ENCODE assay signal across 24 cellular contexts in the genomic region with DNA sequence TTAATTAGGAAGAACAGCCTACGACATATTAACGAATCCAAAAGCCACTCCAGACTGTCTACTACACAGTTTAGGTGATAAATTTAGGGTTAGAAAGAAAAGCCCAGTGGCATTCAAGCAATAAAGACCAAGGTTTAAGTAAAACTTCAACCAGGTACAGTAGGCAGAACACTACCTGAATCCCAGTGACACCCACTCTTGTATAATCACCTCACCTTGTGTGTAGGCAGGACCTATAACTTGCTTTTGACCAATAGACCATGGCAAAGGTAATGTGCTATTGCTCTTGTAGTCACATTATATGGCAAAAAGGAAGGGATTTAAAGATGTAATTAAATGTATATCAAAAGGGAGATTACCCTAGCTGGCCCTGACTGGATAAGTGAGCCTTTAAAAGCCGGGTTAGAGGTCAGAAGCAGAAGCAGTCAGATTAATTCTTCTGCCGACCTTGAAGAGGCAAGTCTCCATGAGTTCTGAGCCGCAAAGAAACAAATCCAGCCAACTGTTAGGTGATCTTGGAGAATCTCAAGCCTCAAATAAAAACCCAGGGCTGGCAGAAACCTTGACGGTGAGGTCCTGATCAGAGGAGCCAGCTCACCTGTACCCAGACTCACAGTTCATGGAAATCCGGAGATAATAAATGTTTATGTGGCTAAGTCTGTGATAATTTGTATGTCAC. TPM values are rescaled to one million over a fixed set of nuclear protein-coding genes. Genes with fewer than 3 reads are reported as not detected.
DNase-seq lines count a peak whose midpoint lies in the region; FAIRE-seq and TF ChIP-seq lines count a peak whose summit lies in the region.
"Had no signal": no experiment of that assay in that cellular context is flagged by ENCODE, and none has a peak within 500 bp of the region (broad histone marks: within the 10 kb centered on the region; RNA-seq: fewer than 3 reads in every experiment).

No MANE protein-coding gene starts in this region.

- no peaks in the 10 kb centered on the region for H3K27me3 ChIP-seq in WERI-Rb-1 (ENCODE audit: insufficient read depth, low read depth, severe bottlenecking)
- H3K27me3 ChIP-seq in H7 (ENCODE audit: control insufficient read depth, insufficient read depth, low read length) = no peaks in the 10 kb centered on the region
- H3K27me3 ChIP-seq in SJCRH30 = no peaks in the 10 kb centered on the region
- H3K27me3 ChIP-seq: BE2C; BLaER1 treated with 17β-estradiol and CSF1 and Interleukin-3, amounts not matched to agents 10 nM and 100 nM had no signal

- H3K27ac ChIP-seq in WERI-Rb-1 (peak overlapping the region; percentile 40), SJCRH30 (no peak overlapping the region)
- H3K27ac ChIP-seq: A549; BLaER1 treated with 17β-estradiol and CSF1 and Interleukin-3, amounts not matched to agents 10 nM and 100 nM; GM23248 had no signal

- H3K9me3 ChIP-seq in WERI-Rb-1 (ENCODE audit: severe bottlenecking) = no peaks in the 10 kb centered on the region
- H3K9me3 ChIP-seq in SJCRH30 (replicated peaks) = no peaks in the 10 kb centered on the region
- H3K9me3 ChIP-seq: A549; BE2C; BLaER1 treated with 17β-estradiol and CSF1 and Interleukin-3, amounts not matched to agents 10 nM and 100 nM; HAP-1 had no signal

- H3K9me3 Mint-ChIP-seq in progenitor cell of endocrine pancreas (ENCODE audit: low read depth) = no peaks in the 10 kb centered on the region
- H3K9me3 Mint-ChIP-seq: CD14-positive monocyte had no signal

- FAIRE-seq in D721Med (lab: Jason Lieb, UNC) = peak; percentile 46
- FAIRE-seq: A549, GM12892, GM19239 had no signal

- no peaks in the 10 kb centered on the region for H3K36me3 Mint-ChIP-seq in progenitor cell of endocrine pancreas (ENCODE audit: insufficient read depth)
- H3K36me3 Mint-ChIP-seq: CD14-positive monocyte; CD8-positive, alpha-beta memory T cell had no signal

- H3K4me3 ChIP-seq in WERI-Rb-1 (ENCODE audit: low read depth, low read length) (no peak overlapping the region), H7 (ENCODE audit: insufficient read depth, low read depth, low read length) (no peak overlapping the region), SJCRH30 (no peak overlapping the region)
- H3K4me3 ChIP-seq: A549; BLaER1 treated with 17β-estradiol and CSF1 and Interleukin-3, amounts not matched to agents 10 nM and 100 nM; GM23248; HAP-1 had no signal

- H3K27me3 Mint-ChIP-seq in progenitor cell of endocrine pancreas = no peaks in the 10 kb centered on the region
- H3K27me3 Mint-ChIP-seq: CD4-positive, alpha-beta T cell; CD8-positive, alpha-beta memory T cell had no signal

- DNase-seq in D721Med (ENCODE audit: insufficient read length, low spot score) (no peak), NCI-H69 (lab: John Stamatoyannopoulos, UW) (peak; percentile 42), WERI-Rb-1 (peak; percentile 54), progenitor cell of endocrine pancreas (ENCODE audit: low spot score, unreplicated experiment) (no peak), GM10266 (ENCODE audit: extremely low spot score) (no peak), H7 (no peak), SJCRH30 (no peak)
- DNase-seq: 8988T; ACHN; AML-193; BE2C; CD4-positive, alpha-beta T cell; CD8-positive, alpha-beta memory T cell; DMS79; EL; GF-D8; GM23248; HFFc6 had no signal

- H3K36me3 ChIP-seq in WERI-Rb-1 = peaks cover 2% of the 10 kb centered on the region; the same call in 1 of the 2 replicates
- H3K36me3 ChIP-seq in H7 (replicated peaks; ENCODE audit: control insufficient read depth, insufficient read depth, low read length) = no peaks in the 10 kb centered on the region
- no peaks in the 10 kb centered on the region for H3K36me3 ChIP-seq in SJCRH30
- H3K36me3 ChIP-seq: BE2C; BLaER1 treated with 17β-estradiol and CSF1 and Interleukin-3, amounts not matched to agents 10 nM and 100 nM; HAP-1 had no signal

- no peaks in the 10 kb centered on the region for H3K4me1 ChIP-seq in SJCRH30
- H3K4me1 ChIP-seq: A549; BE2C; BLaER1 treated with 17β-estradiol and CSF1 and Interleukin-3, amounts not matched to agents 10 nM and 100 nM; HAP-1 had no signal

- peak overlapping the region; percentile 16 for H3K27ac Mint-ChIP-seq in progenitor cell of endocrine pancreas
- H3K27ac Mint-ChIP-seq: CD14-positive monocyte; CD4-positive, alpha-beta T cell; CD8-positive, alpha-beta memory T cell; HFFc6 had no signal

- H3K4me3 Mint-ChIP-seq in progenitor cell of endocrine pancreas (ENCODE audit: low read depth) = no peak overlapping the region
- H3K4me3 Mint-ChIP-seq: CD14-positive monocyte; CD4-positive, alpha-beta T cell; CD8-positive, alpha-beta memory T cell; HFFc6 had no signal

- TF ChIP-seq CTCF in D721Med (IDR thresholded peaks at IDR 0.05; ENCODE audit: insufficient read depth, missing control alignments) (no peak), WERI-Rb-1 (IDR thresholded peaks at IDR 0.05; ENCODE audit: low read depth, low read length) (no peak), progenitor cell of endocrine pancreas (IDR thresholded peaks at IDR 0.05; ENCODE audit: unreplicated experiment) (no peak), GM10266 (IDR thresholded peaks at IDR 0.05; ENCODE audit: control insufficient read depth, insufficient read depth, low read depth, missing control alignments) (no peak)

- peaks cover 9% of the 10 kb centered on the region for H3K4me1 Mint-ChIP-seq in progenitor cell of endocrine pancreas (ENCODE audit: low read depth)
- H3K4me1 Mint-ChIP-seq: CD14-positive monocyte; CD8-positive, alpha-beta memory T cell had no signal

RNA-seq across cellular contexts. Expression of a gene that starts 8.8 kb away (rescaled TPM):
- 10.6 and 15.5 TPM in 2 replicates for total RNA-seq in progenitor cell of endocrine pancreas
- 2.2 and 2.3 TPM in 2 replicates for total RNA-seq in H7 (2014; rRNA removed; shearing (Covaris generic))
- total RNA-seq in SJCRH30 (2014; rRNA removed; shearing (Covaris generic)) = 0.02 TPM in 1 of 2 replicates, not detected in the other
- total RNA-seq: CD4-positive, alpha-beta T cell; CD8-positive, alpha-beta memory T cell; GM23248; HFFc6 had no signal

Comparison
In these comparisons a context has a peak if more than half of its experiments do, and no peak if none do; other contexts are left out.
1. DNase-seq: peak in NCI-H69 (single experiment) and WERI-Rb-1 (single experiment); none in D721Med (single experiment), progenitor cell of endocrine pancreas (single experiment), GM10266 (single experiment), H7 (single experiment) and SJCRH30 (0 of 2).